In the genomic region with DNA sequence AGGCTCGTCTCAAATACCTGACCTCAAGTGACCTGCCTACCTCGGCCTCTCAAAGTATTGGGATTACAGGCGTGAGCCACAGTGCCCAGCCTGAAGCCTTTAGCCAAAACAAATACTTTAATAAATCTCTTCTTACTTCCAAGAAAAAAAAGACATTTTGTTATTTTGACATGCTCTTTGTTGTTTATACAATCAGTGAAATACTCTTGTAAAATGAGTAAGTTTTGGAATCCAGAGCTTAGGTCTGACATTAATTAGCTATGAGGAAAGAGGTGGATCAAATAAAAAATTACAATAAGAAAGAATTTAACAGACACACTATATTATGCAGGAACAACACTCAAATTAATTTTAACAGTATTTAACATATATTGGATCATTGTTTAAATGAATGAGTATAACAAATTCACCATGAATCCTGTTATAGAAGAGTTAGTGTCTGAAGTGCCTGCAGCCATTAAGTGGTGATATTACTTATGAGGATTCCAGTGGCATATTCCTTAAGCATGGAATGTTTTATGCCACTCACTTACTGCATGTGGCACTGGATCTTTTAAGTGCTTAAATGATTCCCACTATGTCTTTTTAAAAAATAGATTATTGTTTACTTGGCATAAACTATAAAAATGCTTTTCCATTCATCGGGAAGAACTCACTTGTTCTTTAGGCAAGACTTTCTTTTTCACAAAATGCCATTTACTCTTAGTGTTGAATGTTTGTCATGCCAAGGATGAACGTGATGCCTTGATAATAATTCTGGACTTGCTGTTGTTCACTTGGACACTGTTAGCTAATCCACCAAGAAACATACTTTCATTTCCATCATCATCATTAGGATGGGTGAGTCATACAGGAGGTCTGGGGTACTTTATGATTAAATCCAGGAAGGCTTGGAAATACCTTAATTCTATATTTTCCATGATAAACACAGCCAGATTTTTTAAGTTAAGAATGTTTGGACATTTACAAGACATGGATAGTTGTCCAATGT, we compare ENCODE assay signal across 13 cellular contexts.
"Had no signal": no experiment of that assay in that cellular context is flagged by ENCODE, and none has a peak within 500 bp of the region (broad histone marks: within the 10 kb centered on the region; RNA-seq: fewer than 3 reads in every experiment).

No MANE protein-coding gene starts in this region.

- ATAC-seq: activated naive CD8-positive, alpha-beta T cell treated with anti-CD3 and anti-CD28 coated beads, Interleukin-2, amount 50 U/mL, for 24 hours; gastroesophageal sphincter; heart right ventricle; left cardiac atrium; lower lobe of right lung; pancreas; stimulated activated effector memory CD8-positive, alpha-beta T cell treated with anti-CD3 and anti-CD28 coated beads, Interleukin-12 subunit alpha, Interleukin-12 subunit beta, amount 100 ng/mL, for 72 hours had no signal

- DNase-seq: activated CD4-positive, alpha-beta T cell treated with anti-CD3 and anti-CD28 coated beads, Interleukin-2, amount 50 U/mL, for 48 hours; activated naive CD4-positive, alpha-beta T cell treated with anti-CD3 and anti-CD28 coated beads for 36 hours; activated naive CD8-positive, alpha-beta T cell treated with anti-CD3 and anti-CD28 coated beads, Interleukin-2, amount 50 U/mL, for 24 hours; activated T-cell treated with anti-CD3 and anti-CD28 coated beads, Interleukin-2, amount 50 U/mL, for 1 hour; heart right ventricle; left cardiac atrium; lower lobe of right lung; midbrain; naive B cell; pancreas; WERI-Rb-1 had no signal
